In genomic region chr14:89310211-89310610, GRCh38 we compare ENCODE assay signal across 24 cellular contexts.
"Had no signal": no experiment of that assay in that cellular context is flagged by ENCODE, and none has a peak within 500 bp of the region (broad histone marks: within the 10 kb centered on the region; RNA-seq: fewer than 3 reads in every experiment).

No MANE protein-coding gene starts in this region.

- H3K27me3 Mint-ChIP-seq: activated naive CD8-positive, alpha-beta T cell treated with anti-CD3 and anti-CD28 coated beads for 36 hours; central memory CD8-positive, alpha-beta T cell; stimulated activated naive CD8-positive, alpha-beta T cell treated with anti-CD3 and anti-CD28 coated beads, Interleukin-15, amount 100 ng/mL, for 72 hours had no signal

- H3K36me3 ChIP-seq: breast epithelium, gastrocnemius medialis, WERI-Rb-1 had no signal

- ATAC-seq: right cardiac atrium; stimulated activated naive CD8-positive, alpha-beta T cell treated with anti-CD3 and anti-CD28 coated beads, Interleukin-15, amount 100 ng/mL, for 72 hours had no signal

- DNase-seq: activated CD4-positive, alpha-beta T cell treated with anti-CD3 and anti-CD28 coated beads, Interleukin-2, amount 50 U/mL, for 4 hours; activated CD8-positive, alpha-beta memory T cell treated with anti-CD3 and anti-CD28 coated beads for 24 hours; activated CD8-positive, alpha-beta memory T cell treated with anti-CD3 and anti-CD28 coated beads, Interleukin-2, amount 50 U/mL, for 4 hours; activated naive CD4-positive, alpha-beta T cell treated with Interleukin-2 at 50 U/mL for 16 hours; activated naive CD8-positive, alpha-beta T cell treated with anti-CD3 and anti-CD28 coated beads for 36 hours; activated T-cell treated with anti-CD3 and anti-CD28 coated beads, Interleukin-2, amount 50 U/mL, for 48 hours; amniotic stem cell; esophagus squamous epithelium; gastrocnemius medialis; hypothalamus; nephron progenitor cell; nucleus accumbens; right cardiac atrium; stimulated activated CD4-positive, alpha-beta T cell treated with anti-CD3 and anti-CD28 coated beads, Interleukin-12 subunit alpha, Interleukin-12 subunit beta, amount 100 ng/mL, for 4 hours; stimulated activated CD4-positive, alpha-beta T cell treated with anti-CD3 and anti-CD28 coated beads, Interleukin-4, amount 100 ng/mL, for 4 hours; stimulated activated naive CD8-positive, alpha-beta T cell treated with anti-CD3 and anti-CD28 coated beads, Interleukin-15, amount 100 ng/mL, for 72 hours; WERI-Rb-1 had no signal

- H3K9me3 ChIP-seq: breast epithelium, esophagus squamous epithelium, gastrocnemius medialis, tibial artery had no signal

- H3K4me1 ChIP-seq: breast epithelium had no signal

- H3K9me3 Mint-ChIP-seq: central memory CD8-positive, alpha-beta T cell had no signal

- H3K4me3 ChIP-seq: breast epithelium, dorsolateral prefrontal cortex, esophagus squamous epithelium, gastrocnemius medialis, tibial artery had no signal

- FAIRE-seq: colon, TTC549 had no signal

- H3K27ac ChIP-seq: breast epithelium, esophagus squamous epithelium, parathyroid adenoma, tibial artery, WERI-Rb-1 had no signal

- H3K27me3 ChIP-seq: breast epithelium, dorsolateral prefrontal cortex, esophagus squamous epithelium, gastrocnemius medialis, tibial artery had no signal

- H3K4me3 Mint-ChIP-seq: activated naive CD8-positive, alpha-beta T cell treated with anti-CD3 and anti-CD28 coated beads for 36 hours; central memory CD8-positive, alpha-beta T cell; nephron progenitor cell; stimulated activated naive CD8-positive, alpha-beta T cell treated with anti-CD3 and anti-CD28 coated beads, Interleukin-15, amount 100 ng/mL, for 72 hours had no signal

- H3K27ac Mint-ChIP-seq: activated naive CD8-positive, alpha-beta T cell treated with anti-CD3 and anti-CD28 coated beads for 36 hours; stimulated activated naive CD8-positive, alpha-beta T cell treated with anti-CD3 and anti-CD28 coated beads, Interleukin-15, amount 100 ng/mL, for 72 hours had no signal

- H2AFZ ChIP-seq: parathyroid adenoma had no signal

- H3K9ac ChIP-seq: parathyroid adenoma had no signal
